8 cellular contexts compared by ENCODE assay signal in the genomic region with DNA sequence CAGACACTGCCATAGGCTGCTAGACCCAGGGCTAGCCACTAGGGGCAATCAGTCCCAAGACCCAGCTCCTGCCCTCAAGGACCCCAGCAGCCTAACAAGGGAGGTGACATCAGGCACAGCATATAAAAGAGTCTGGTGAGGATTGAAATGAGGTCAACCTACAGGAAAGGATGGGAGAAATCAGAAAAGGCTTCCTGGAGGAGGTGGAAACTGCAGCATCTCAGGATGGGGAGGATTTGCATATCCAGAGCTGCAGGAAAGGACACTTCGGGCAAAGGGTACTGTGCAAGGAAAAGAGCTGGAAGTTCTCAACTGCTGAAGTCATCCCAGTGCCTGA. TPM values are rescaled to one million over a fixed set of nuclear protein-coding genes. Genes with fewer than 3 reads are reported as not detected.
A peak's percentile ranks its signal among the peaks of the same experiment; 100 is the strongest.
DNase-seq lines count a peak whose midpoint lies in the region; ATAC-seq and TF ChIP-seq lines count a peak whose summit lies in the region.

No MANE protein-coding gene starts in this region.

- H3K4me1 ChIP-seq in upper lobe of right lung (peaks cover 34% of the 10 kb centered on the region), prostate gland (replicated peaks) (peaks cover 10% of the 10 kb centered on the region)

- no peaks in the 10 kb centered on the region for H3K9me3 Mint-ChIP-seq in CD4-positive, alpha-beta T cell
- H3K9me3 Mint-ChIP-seq in activated naive CD8-positive, alpha-beta T cell treated with anti-CD3 and anti-CD28 coated beads, Interleukin-2, amount 10 ng/mL, durations not matched to agents 7 days and 5 days: no peaks in the 10 kb centered on the region

- DNase-seq in CD4-positive, alpha-beta T cell: peak in 4 of 10 experiments; percentile 21 to 38 (median 34)
- peak; percentile 69 for DNase-seq in GM19238 (ENCODE audit: insufficient read length, low spot score)
- DNase-seq in NCI-H526 treated with DMSO at 0.1 percent for 48 hours (lab: John Stamatoyannopoulos, UW): peak; percentile 13
- DNase-seq in activated naive CD8-positive, alpha-beta T cell treated with anti-CD3 and anti-CD28 coated beads, Interleukin-2, amount 10 ng/mL, durations not matched to agents 7 days and 5 days: peak; percentile 54
- DNase-seq in upper lobe of right lung: no peak
- DNase-seq in prostate gland (ENCODE audit: low spot score): no peak

- CTCF ChIA-PET in CD4-positive, alpha-beta T cell (lab: Charles Lee): interaction anchor here (0.8 to 3.1 kb wide), 5 partner anchors 10 to 374 kb away, joined by 3 to 13 read pairs (median 5); no protein-coding TSS in a partner anchor

- H3K27me3 Mint-ChIP-seq in CD4-positive, alpha-beta T cell: peaks cover 23% of the 10 kb centered on the region
- peaks cover 5% of the 10 kb centered on the region for H3K27me3 Mint-ChIP-seq in activated naive CD8-positive, alpha-beta T cell treated with anti-CD3 and anti-CD28 coated beads, Interleukin-2, amount 10 ng/mL, durations not matched to agents 7 days and 5 days

- 97% methylated on average over 1 of the region's 1 CpG for WGBS in prostate gland

- ATAC-seq in CD4-positive, alpha-beta T cell (ENCODE audit: poor library complexity): no peak
- peak; percentile 14 for ATAC-seq in activated naive CD8-positive, alpha-beta T cell treated with anti-CD3 and anti-CD28 coated beads, Interleukin-2, amount 10 ng/mL, durations not matched to agents 7 days and 5 days (ENCODE audit: low read depth)
- ATAC-seq in upper lobe of right lung: no peak
- ATAC-seq in HG03378 (IDR thresholded peaks at IDR 0.05; ENCODE audit: unreplicated experiment): no peak

- H3K36me3 Mint-ChIP-seq in CD4-positive, alpha-beta T cell (ENCODE audit: low read depth): peaks cover 16% of the 10 kb centered on the region
- no peaks in the 10 kb centered on the region for H3K36me3 Mint-ChIP-seq in activated naive CD8-positive, alpha-beta T cell treated with anti-CD3 and anti-CD28 coated beads, Interleukin-2, amount 10 ng/mL, durations not matched to agents 7 days and 5 days

- no peaks in the 10 kb centered on the region for H3K9me3 ChIP-seq in CD4-positive, alpha-beta T cell (ENCODE audit: control insufficient read depth, low read length)
- H3K9me3 ChIP-seq in upper lobe of right lung (no peaks in the 10 kb centered on the region), prostate gland (no peaks in the 10 kb centered on the region)

- H3K27me3 ChIP-seq in CD4-positive, alpha-beta T cell (ENCODE audit: control insufficient read depth, insufficient read depth, low read length): peaks cover 15% of the 10 kb centered on the region
- H3K27me3 ChIP-seq in layer of hippocampus (ENCODE audit: control insufficient read depth, insufficient read depth, low read length) (no peaks in the 10 kb centered on the region), upper lobe of right lung (no peaks in the 10 kb centered on the region), prostate gland (replicated peaks; ENCODE audit: insufficient read depth) (no peaks in the 10 kb centered on the region)

- H3K4me3 Mint-ChIP-seq in CD4-positive, alpha-beta T cell: peak overlapping the region; percentile 14
- no peak overlapping the region for H3K4me3 Mint-ChIP-seq in activated naive CD8-positive, alpha-beta T cell treated with anti-CD3 and anti-CD28 coated beads, Interleukin-2, amount 10 ng/mL, durations not matched to agents 7 days and 5 days

- POLR2A ChIA-PET in CD4-positive, alpha-beta T cell (lab: Charles Lee): interaction anchor here (3.8 kb wide), 1 partner anchor 35 kb away, joined by 47 read pairs; the partner anchor contains the start of gene DDB2
- POLR2A ChIA-PET in activated naive CD8-positive, alpha-beta T cell treated with anti-CD3 and anti-CD28 coated beads, Interleukin-2, amount 10 ng/mL, durations not matched to agents 7 days and 5 days (lab: Charles Lee): interaction anchor here (6.3 kb wide), 1 partner anchor 36 kb away, joined by 53 read pairs; the partner anchor contains the start of gene DDB2

- intact Hi-C loops in CD4-positive, alpha-beta T cell (cut with DNase I, micrococcal nuclease): loop anchor here in 1 of 2 experiments (5.0 to 10.0 kb wide), 8 partner anchors 68 to 668 kb away; partner anchors contain the start of genes ACP2, ARHGAP1, CELF1 and FNBP4
- intact Hi-C loops in upper lobe of right lung (cut with DNase I): no loop called here
- intact Hi-C loops in prostate gland (cut with DNase I): loop anchor here (5.0 kb wide), 2 partner anchors 38 to 173 kb away; partner anchors contain the start of gene MYBPC3

- H3K4me3 ChIP-seq in upper lobe of right lung (no peak overlapping the region), prostate gland (no peak overlapping the region)

- H3K27ac Mint-ChIP-seq in CD4-positive, alpha-beta T cell: peak overlapping the region; percentile 37
- peak overlapping the region; percentile 14 for H3K27ac Mint-ChIP-seq in activated naive CD8-positive, alpha-beta T cell treated with anti-CD3 and anti-CD28 coated beads, Interleukin-2, amount 10 ng/mL, durations not matched to agents 7 days and 5 days

- H3K4me1 Mint-ChIP-seq in CD4-positive, alpha-beta T cell (ENCODE audit: low read depth): peaks cover 33% of the 10 kb centered on the region
- peaks cover 18% of the 10 kb centered on the region for H3K4me1 Mint-ChIP-seq in activated naive CD8-positive, alpha-beta T cell treated with anti-CD3 and anti-CD28 coated beads, Interleukin-2, amount 10 ng/mL, durations not matched to agents 7 days and 5 days

- H3K36me3 ChIP-seq in upper lobe of right lung (peaks cover 12% of the 10 kb centered on the region), prostate gland (peaks cover 0 to 3% of the 10 kb centered on the region in 2 donors)

- TF ChIP-seq POLR2A in prostate gland (IDR thresholded peaks at IDR 0.05): no peak

- TF ChIP-seq CTCF in CD4-positive, alpha-beta T cell (IDR thresholded peaks at IDR 0.05): peak; percentile 34
- TF ChIP-seq CTCF in upper lobe of right lung (IDR thresholded peaks at IDR 0.05) (peak; percentile 47), prostate gland (IDR thresholded peaks at IDR 0.05) (peak in 2 of 4 experiments; percentile 32 to 51)

- no peak overlapping the region for H3K27ac ChIP-seq in CD4-positive, alpha-beta T cell (ENCODE audit: low read depth, low read length)
- H3K27ac ChIP-seq in layer of hippocampus (ENCODE audit: low read depth, low read length): peak overlapping the region; percentile 99
- no peak overlapping the region for H3K27ac ChIP-seq in upper lobe of right lung
- no peak overlapping the region for H3K27ac ChIP-seq in prostate gland

RNA-seq across cellular contexts. Expression of gene ARFGAP2, which starts 2.9 kb away (rescaled TPM):
- 100 to 1,000 TPM; 161 to 174 TPM for total RNA-seq in CD4-positive, alpha-beta T cell
- total RNA-seq in activated naive CD8-positive, alpha-beta T cell treated with anti-CD3 and anti-CD28 coated beads, Interleukin-2, amount 10 ng/mL, durations not matched to agents 7 days and 5 days: 100 to 1,000 TPM; 108 to 113 TPM
- total RNA-seq in upper lobe of right lung: 92.9 TPM
- 100 to 1,000 TPM; 111 to 146 TPM for total RNA-seq in prostate gland

RNA-seq across cellular contexts. Expression of gene PACSIN3, which starts 6.6 kb away (rescaled TPM):
- under 1 TPM in 1 of 2 experiments, not detected in 1; 0.27 TPM for total RNA-seq in CD4-positive, alpha-beta T cell
- 1 to 10 TPM; 1.1 to 1.3 TPM for total RNA-seq in activated naive CD8-positive, alpha-beta T cell treated with anti-CD3 and anti-CD28 coated beads, Interleukin-2, amount 10 ng/mL, durations not matched to agents 7 days and 5 days
- 36.9 TPM for total RNA-seq in upper lobe of right lung
- 10 to 100 TPM; 38.3 to 92.3 TPM for total RNA-seq in prostate gland

RNA-seq across cellular contexts. Expression of gene DDB2, which starts 35.2 kb away (rescaled TPM):
- 10 to 100 TPM; 57.3 to 57.6 TPM for total RNA-seq in CD4-positive, alpha-beta T cell
- total RNA-seq in activated naive CD8-positive, alpha-beta T cell treated with anti-CD3 and anti-CD28 coated beads, Interleukin-2, amount 10 ng/mL, durations not matched to agents 7 days and 5 days: 100 to 1,000 TPM; 178 to 181 TPM
- 49.6 TPM for total RNA-seq in upper lobe of right lung
- 10 to 100 TPM; 27.4 to 41.3 TPM for total RNA-seq in prostate gland

Comparison
In these comparisons a context has a peak if more than half of its experiments do, and no peak if none do; other contexts are left out.
1. DNase-seq: peak in GM19238 (single experiment), NCI-H526 treated with DMSO at 0.1 percent for 48 hours (single experiment) and activated naive CD8-positive, alpha-beta T cell treated with anti-CD3 and anti-CD28 coated beads, Interleukin-2, amount 10 ng/mL, durations not matched to agents 7 days and 5 days (single experiment); none in upper lobe of right lung (single experiment) and prostate gland (single experiment).
2. RNA of gene PACSIN3, which starts 6.6 kb away (total RNA-seq): 38.3 to 92.3 TPM in prostate gland and 36.9 TPM in upper lobe of right lung (single experiment); 1.1 to 1.3 TPM in activated naive CD8-positive, alpha-beta T cell treated with anti-CD3 and anti-CD28 coated beads, Interleukin-2, amount 10 ng/mL, durations not matched to agents 7 days and 5 days and 0.27 TPM in CD4-positive, alpha-beta T cell; every median in the first group is over 10 times any median in the second.